8 cellular contexts compared by ENCODE assay signal in genomic region chr19:2236285-2237050, GRCh38.
A peak's percentile ranks its signal among the peaks of the same experiment; 100 is the strongest.
DNase-seq lines count a peak whose midpoint lies in the region; ATAC-seq lines count a peak whose summit lies in the region.

Gene PLEKHJ1 (minus strand): TSS chr19:2236329. CDS start chr19:2236248, 81 bp downstream.
Gene SF3A2 (plus strand): TSS chr19:2236824. CDS start chr19:2243419, 6,595 bp downstream.

- ATAC-seq in GM19351 (IDR thresholded peaks at IDR 0.05; ENCODE audit: unreplicated experiment), result peak; percentile 57
- peak; percentile 74 for ATAC-seq in HG03521 (IDR thresholded peaks at IDR 0.05; ENCODE audit: unreplicated experiment)

- DNase-seq in CD1c-positive myeloid dendritic cell (ENCODE audit: extremely low spot score) (peak; percentile 100), NCI-H748 (lab: John Stamatoyannopoulos, UW; ENCODE audit: unreplicated experiment) (peak; percentile 94), dedifferentiated amniotic fluid mesenchymal stem cell (ENCODE audit: extremely low spot score) (peak; percentile 97), left kidney (ENCODE audit: low read depth, low spot score) (peak; percentile 99)
- peak; percentile 96 for DNase-seq in activated CD4-positive, alpha-beta T cell treated with anti-CD3 and anti-CD28 coated beads, Interleukin-2, amount 50 U/mL, for 1 hour
- DNase-seq in stimulated activated CD4-positive, alpha-beta T cell treated with anti-CD3 and anti-CD28 coated beads, Interleukin-2, amount 100 ng/mL, for 24 hours, result peak; percentile 98

Comparison
In these comparisons a context has a peak if more than half of its experiments do, and no peak if none do; other contexts are left out.
1. Peak in every context shown above with its lines: DNase-seq and ATAC-seq.